8 cellular contexts compared by ENCODE assay signal in genomic region chr3:149553781-149554451, GRCh38.
A peak's percentile ranks its signal among the peaks of the same experiment; 100 is the strongest.
DNase-seq lines count a peak whose midpoint lies in the region; ATAC-seq and TF ChIP-seq lines count a peak whose summit lies in the region.

No MANE protein-coding gene starts in this region.

- peaks cover 26% of the 10 kb centered on the region for H3K4me1 Mint-ChIP-seq in MCF 10A (ENCODE audit: insufficient read depth, unreplicated experiment)

- CTCF ChIA-PET in MCF 10A (lab: Yijun Ruan, JAX): interaction anchor here (0.5 to 1.6 kb wide), 5 partner anchors 15 to 421 kb away, joined by 3 to 7 read pairs (median 4); partner anchors contain the start of gene WWTR1

- WGBS in sigmoid colon, 2 donors: 48 to 56% methylated on average over 13 of the region's 13 CpGs

- no peaks in the 10 kb centered on the region for H3K36me3 ChIP-seq in sigmoid colon

- no peak overlapping the region for H3K4me3 Mint-ChIP-seq in MCF 10A (ENCODE audit: unreplicated experiment)

- H3K36me3 Mint-ChIP-seq in MCF 10A (ENCODE audit: insufficient read depth, unreplicated experiment): peaks cover 16% of the 10 kb centered on the region

- DNase-seq in GM03348 (ENCODE audit: low spot score) (peak; percentile 63), MCF 10A (ENCODE audit: unreplicated experiment) (no peak), iris pigment epithelial cell (ENCODE audit: low read depth) (peak; percentile 85), sigmoid colon (peak; percentile 89), DMS53 treated with DMSO at 0.1 percent for 48 hours (lab: John Stamatoyannopoulos, UW; ENCODE audit: unreplicated experiment) (no peak), NCI-H226 (no peak)
- DNase-seq in stimulated activated naive CD8-positive, alpha-beta T cell treated with anti-CD3 and anti-CD28 coated beads, Interleukin-15, Interleukin-2, amounts not matched to agents 100 U/mL and 50 U/mL, for 24 hours: no peak

- no peak for TF ChIP-seq CTCF in MCF 10A (IDR thresholded peaks at IDR 0.05; ENCODE audit: unreplicated experiment)
- TF ChIP-seq CTCF in sigmoid colon (IDR thresholded peaks at IDR 0.05): no peak

- peak overlapping the region; percentile 82 for H3K27ac Mint-ChIP-seq in MCF 10A (ENCODE audit: low read depth, unreplicated experiment)

- intact Hi-C loops in MCF 10A (cut with micrococcal nuclease) (no loop called here), sigmoid colon (cut with DNase I) (no loop called here)

- H3K27ac ChIP-seq in sigmoid colon: peak overlapping the region; percentile 63 to 85 (median 70)

- no peak for TF ChIP-seq POLR2A in sigmoid colon (IDR thresholded peaks at IDR 0.05)

- TF ChIP-seq EP300 in sigmoid colon (IDR thresholded peaks at IDR 0.05): peak in 2 of 4 donors; percentile 37 to 38

- H3K9me3 ChIP-seq in sigmoid colon: no peaks in the 10 kb centered on the region

- POLR2A ChIA-PET in MCF 10A (lab: Yijun Ruan, JAX): interaction anchor here (0.7 to 2.8 kb wide), 4 partner anchors 11 to 104 kb away, joined by 3 to 19 read pairs (median 4); partner anchors contain the start of gene WWTR1

- H3K27me3 ChIP-seq in sigmoid colon: no peaks in the 10 kb centered on the region

- ATAC-seq in HG03520 (IDR thresholded peaks at IDR 0.05; ENCODE audit: unreplicated experiment): no peak
- ATAC-seq in stimulated activated naive CD8-positive, alpha-beta T cell treated with anti-CD3 and anti-CD28 coated beads, Interleukin-15, Interleukin-2, amounts not matched to agents 100 U/mL and 50 U/mL, for 24 hours: no peak

- peaks cover 0 to 85% (median 67%) of the 10 kb centered on the region in 4 donors for H3K4me1 ChIP-seq in sigmoid colon

- peak overlapping the region in 1 of 4 donors; percentile 3 for H3K4me3 ChIP-seq in sigmoid colon

- no peaks in the 10 kb centered on the region for H3K27me3 Mint-ChIP-seq in MCF 10A (ENCODE audit: insufficient read depth, unreplicated experiment)

- no TSS peak for BruUV-seq in MCF 10A (replicated peaks; lab: Mats Ljungman, UMichigan)

- no peaks in the 10 kb centered on the region for H3K9me3 Mint-ChIP-seq in MCF 10A (ENCODE audit: unreplicated experiment)

Comparison
In these comparisons a context has a peak if more than half of its experiments do, and no peak if none do; other contexts are left out.
1. DNase-seq: peak in GM03348 (single experiment), iris pigment epithelial cell (single experiment) and sigmoid colon (single experiment); none in MCF 10A (single experiment), DMS53 treated with DMSO at 0.1 percent for 48 hours (single experiment), NCI-H226 (single experiment) and stimulated activated naive CD8-positive, alpha-beta T cell treated with anti-CD3 and anti-CD28 coated beads, Interleukin-15, Interleukin-2, amounts not matched to agents 100 U/mL and 50 U/mL, for 24 hours (single experiment).